19 cellular contexts compared by ENCODE assay signal in the genomic region with DNA sequence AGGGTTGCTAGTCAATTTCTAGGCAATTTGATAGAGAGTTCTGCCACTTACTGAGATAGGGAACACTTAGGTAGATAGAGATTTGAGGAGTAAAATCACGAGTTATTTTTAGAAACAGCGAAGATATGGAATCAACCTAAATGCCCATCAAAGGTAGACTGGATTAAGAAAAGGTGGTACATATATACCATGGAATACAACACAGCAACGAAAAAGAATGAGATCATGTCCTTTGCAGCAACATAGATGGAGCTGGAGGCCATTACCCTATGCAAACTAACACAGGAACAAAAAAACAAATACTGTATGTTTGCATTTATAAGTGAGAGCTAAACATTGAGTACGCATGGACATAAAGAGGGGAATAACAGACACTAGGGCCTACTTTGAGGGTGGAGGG. TPM values are rescaled to one million over a fixed set of nuclear protein-coding genes. Genes with fewer than 3 reads are reported as not detected.
DNase-seq lines count a peak whose midpoint lies in the region; ATAC-seq, FAIRE-seq and TF ChIP-seq lines count a peak whose summit lies in the region.
"Had no signal": no experiment of that assay in that cellular context is flagged by ENCODE, and none has a peak within 500 bp of the region (broad histone marks: within the 10 kb centered on the region; RNA-seq: fewer than 3 reads in every experiment).

No MANE protein-coding gene starts in this region.

- peaks cover 84% of the 10 kb centered on the region for H3K4me1 ChIP-seq in HepG2 (ENCODE audit: insufficient read depth, low read length)
- peaks cover 0 to 63% (median 17%) of the 10 kb centered on the region in 4 donors for H3K4me1 ChIP-seq in right lobe of liver
- peaks cover 8% of the 10 kb centered on the region for H3K4me1 ChIP-seq in IMR-90 (ENCODE audit: control insufficient read depth, insufficient read depth, low read length)
- peaks cover 35% of the 10 kb centered on the region for H3K4me1 ChIP-seq in endocrine pancreas (ENCODE audit: control insufficient read depth, insufficient read depth, low read length)
- H3K4me1 ChIP-seq: BE2C had no signal

- no peak overlapping the region for H3K27ac Mint-ChIP-seq in natural killer cell
- no peak overlapping the region for H3K27ac Mint-ChIP-seq in natural killer cell treated with Interleukin-12 subunit alpha and Interleukin-12 subunit beta and Interleukin-15 and Interleukin-18, amount 100 ng/mL, for 72 hours
- H3K27ac Mint-ChIP-seq: CD4-positive, CD25-positive, alpha-beta regulatory T cell; CD8-positive, alpha-beta memory T cell had no signal

- WGBS in HepG2 (ENCODE audit: low lambda C conversion rate) = 79% methylated on average over 4 of the region's 4 CpGs
- WGBS in right lobe of liver (ENCODE audit: insufficient coverage, low coverage, low lambda C conversion rate, missing lambda C conversion rate) = 83% methylated on average over 4 of the region's 4 CpGs
- no CpG with 5 or more reads among the region's 4 CpGs for WGBS in IMR-90 (ENCODE audit: extremely low coverage in 2 of 2, insufficient read length in 1 of 2), 2 experiments

- no peak overlapping the region for H3K14ac ChIP-seq in IMR-90 (replicated peaks; ENCODE audit: low read depth, low read length)

- TF ChIP-seq CTCF in HepG2 (CRISPR knock-in tag; IDR thresholded peaks at IDR 0.05) (no peak), right lobe of liver (IDR thresholded peaks at IDR 0.05) (no peak), IMR-90 (conservative IDR thresholded peaks at IDR 0.05; ENCODE audit: low read depth, low read length) (no peak), natural killer cell (IDR thresholded peaks at IDR 0.05) (no peak)

- H4K20me1 ChIP-seq in HepG2 (ENCODE audit: insufficient read depth, low read length) (peaks cover 94% of the 10 kb centered on the region), IMR-90 (ENCODE audit: insufficient read depth, low read length) (peaks cover 91% of the 10 kb centered on the region)

- peaks cover 6 to 36% of the 10 kb centered on the region in 2 experiments for H3K36me3 ChIP-seq in HepG2 (replicated peaks in 1 of 2; ENCODE audit: control insufficient read depth in 1 of 2, insufficient read depth in 2 of 2, low read length in 2 of 2)
- H3K36me3 ChIP-seq in right lobe of liver = no peaks in the 10 kb centered on the region
- H3K36me3 ChIP-seq in IMR-90 (ENCODE audit: control insufficient read depth, insufficient read depth, low read length) = peaks cover 16% of the 10 kb centered on the region
- H3K36me3 ChIP-seq in endocrine pancreas (ENCODE audit: control insufficient read depth, insufficient read depth, low read length) = no peaks in the 10 kb centered on the region
- H3K36me3 ChIP-seq: BE2C had no signal

- TF ChIP-seq RAD21 in HepG2 (CRISPR knock-in tag; IDR thresholded peaks at IDR 0.05) (no peak), IMR-90 (IDR thresholded peaks at IDR 0.05; ENCODE audit: low read length) (no peak)

- TF ChIP-seq POLR2A in HepG2 (IDR thresholded peaks at IDR 0.05; ENCODE audit: insufficient read depth in 1 of 2, low read depth in 2 of 2, low read length in 2 of 2) (no peak), right lobe of liver (IDR thresholded peaks at IDR 0.05) (no peak), IMR-90 (IDR thresholded peaks at IDR 0.05; ENCODE audit: low read depth, low read length) (no peak)

- BruUV-seq in HepG2 (replicated peaks; lab: Mats Ljungman, UMichigan) (no TSS peak), IMR-90 (replicated peaks; lab: Mats Ljungman, UMichigan) (no TSS peak)

- dilution Hi-C loops in IMR-90 (cut with HindIII; ENCODE audit: low sequenced_read_pairs, unreplicated experiment) = no loop called here

- H3K9ac ChIP-seq in HepG2 (ENCODE audit: insufficient read depth, low read depth, low read length) (no peak overlapping the region), IMR-90 (ENCODE audit: low read depth, low read length) (no peak overlapping the region), endocrine pancreas (ENCODE audit: control insufficient read depth, insufficient read depth, low read length) (no peak overlapping the region)

- H3K4me3 ChIP-seq in HepG2 (replicated peaks in 1 of 3; ENCODE audit: insufficient read depth in 1 of 3, low read depth in 2 of 3, low read length in 3 of 3) = no peak overlapping the region
- H3K4me3 ChIP-seq in right lobe of liver = no peak overlapping the region
- no peak overlapping the region for H3K4me3 ChIP-seq in IMR-90 (ENCODE audit: insufficient read depth, low read depth, low read length)
- peak overlapping the region; percentile 34 for H3K4me3 ChIP-seq in endocrine pancreas (ENCODE audit: control insufficient read depth, insufficient read depth, low read length)
- H3K4me3 ChIP-seq: GM12878 had no signal

- no peak overlapping the region for H3K4ac ChIP-seq in IMR-90 (ENCODE audit: low read depth, low read length)

- ATAC-seq in HepG2 = no peak
- ATAC-seq in right lobe of liver = no peak
- ATAC-seq in IMR-90 (ENCODE audit: low read depth) = no peak
- no peak for ATAC-seq in natural killer cell
- ATAC-seq in natural killer cell treated with Interleukin-12 subunit alpha and Interleukin-12 subunit beta and Interleukin-15 and Interleukin-18, amount 100 ng/mL, for 72 hours = no peak

- peaks cover 96% of the 10 kb centered on the region for H3K79me2 ChIP-seq in HepG2 (ENCODE audit: insufficient read depth, low read length)

- no peak overlapping the region for H4K8ac ChIP-seq in IMR-90 (ENCODE audit: low read depth in 2 of 2, low read length in 2 of 2)

- TF ChIP-seq EP300 in HepG2 (IDR thresholded peaks at IDR 0.05; ENCODE audit: low read depth in 2 of 2, low read length in 2 of 2) = no peak
- no peak for TF ChIP-seq EP300 in HepG2 (CRISPR knock-in tag; IDR thresholded peaks at IDR 0.05; ENCODE audit: borderline replicate concordance)

- CTCF ChIA-PET in HepG2 (lab: Yijun Ruan, JAX; ENCODE audit: low intra/inter-chr PET ratio, low total read pairs) (no interaction called here), IMR-90 (lab: Yijun Ruan, JAX) (no interaction called here)

- no peak for DNase-seq in HepG2 (ENCODE audit: low spot score)
- DNase-seq in right lobe of liver = no peak
- DNase-seq in IMR-90 = no peak
- no peak for DNase-seq in natural killer cell
- no peak for DNase-seq in natural killer cell treated with Interleukin-12 subunit alpha and Interleukin-12 subunit beta and Interleukin-15 and Interleukin-18, amount 100 ng/mL, for 72 hours (ENCODE audit: low spot score)
- DNase-seq in NCI-H187 treated with DMSO at 0.1 percent for 48 hours (lab: John Stamatoyannopoulos, UW) = no peak
- DNase-seq: BE2C; C1 segment of cervical spinal cord; CD4-positive, CD25-positive, alpha-beta regulatory T cell; CD8-positive, alpha-beta memory T cell; COR-L47; DMS 273 treated with DMSO at 0.1 percent for 48 hours; DMS53; DND-41; EL; HCEC 1CT had no signal

- peaks cover 0 to 36% of the 10 kb centered on the region in 2 experiments; a peak in 2 of 4 replicates for H3K79me1 ChIP-seq in IMR-90 (ENCODE audit: low read depth in 1 of 2, low read length in 2 of 2)

- intact Hi-C loops in HepG2 (cut with micrococcal nuclease; ENCODE audit: unreplicated experiment) = no loop called here
- intact Hi-C loops in right lobe of liver (cut with DNase I) = no loop called here
- intact Hi-C loops in IMR-90 (cut with micrococcal nuclease) = loop anchor here (10.0 kb wide), 1 partner anchor 713 kb away; a partner anchor contains a TSS
- intact Hi-C loops in natural killer cell (cut with micrococcal nuclease) = no loop called here

- H3K9me3 ChIP-seq in HepG2 (ENCODE audit: low read length) (no peaks in the 10 kb centered on the region), right lobe of liver (no peaks in the 10 kb centered on the region), IMR-90 (ENCODE audit: control insufficient read depth, insufficient read depth, low read length) (no peaks in the 10 kb centered on the region), endocrine pancreas (ENCODE audit: control insufficient read depth, low read length) (no peaks in the 10 kb centered on the region)
- H3K9me3 ChIP-seq: BE2C had no signal

- no peak overlapping the region for H2AK9ac ChIP-seq in IMR-90 (replicated peaks; ENCODE audit: low read depth, low read length, poor library complexity)

- FAIRE-seq in HepG2 (lab: Jason Lieb, UNC) = no peak
- FAIRE-seq: GM12878, HTR-8/SVneo had no signal

- H3K4me2 ChIP-seq in HepG2 (ENCODE audit: low read depth, low read length) (peak overlapping the region; percentile 36; the same call in 1 of the 2 replicates), IMR-90 (ENCODE audit: low read depth, low read length) (peak overlapping the region; percentile 64; the same call in 1 of the 2 replicates)

- no peaks in the 10 kb centered on the region for H3K9me3 Mint-ChIP-seq in natural killer cell
- H3K9me3 Mint-ChIP-seq in natural killer cell treated with Interleukin-12 subunit alpha and Interleukin-12 subunit beta and Interleukin-15 and Interleukin-18, amount 100 ng/mL, for 72 hours = no peaks in the 10 kb centered on the region
- H3K9me3 Mint-ChIP-seq: CD4-positive, CD25-positive, alpha-beta regulatory T cell; CD8-positive, alpha-beta memory T cell had no signal

- H3K36me3 Mint-ChIP-seq in natural killer cell = no peaks in the 10 kb centered on the region
- H3K36me3 Mint-ChIP-seq in natural killer cell treated with Interleukin-12 subunit alpha and Interleukin-12 subunit beta and Interleukin-15 and Interleukin-18, amount 100 ng/mL, for 72 hours = peaks cover 11% of the 10 kb centered on the region
- H3K36me3 Mint-ChIP-seq: CD4-positive, CD25-positive, alpha-beta regulatory T cell had no signal

- H3K18ac ChIP-seq in IMR-90 (ENCODE audit: low read depth, low read length) = no peak overlapping the region

- no peak overlapping the region for H2BK20ac ChIP-seq in IMR-90 (ENCODE audit: low read depth, low read length)

- no peak overlapping the region for H2AFZ ChIP-seq in HepG2 (ENCODE audit: low read length)
- no peak overlapping the region for H2AFZ ChIP-seq in IMR-90 (replicated peaks; ENCODE audit: low read length, poor library complexity)

- H3K27me3 ChIP-seq in HepG2 (ENCODE audit: control insufficient read depth in 1 of 2, insufficient read depth in 2 of 2, low read length in 2 of 2) = no peaks in the 10 kb centered on the region
- no peaks in the 10 kb centered on the region for H3K27me3 ChIP-seq in right lobe of liver
- no peaks in the 10 kb centered on the region for H3K27me3 ChIP-seq in IMR-90 (ENCODE audit: control insufficient read depth, insufficient read depth, low read length)
- H3K27me3 ChIP-seq in endocrine pancreas (ENCODE audit: control insufficient read depth, insufficient read depth, low read length) = no peaks in the 10 kb centered on the region
- H3K27me3 ChIP-seq: BE2C had no signal

- H4K5ac ChIP-seq in IMR-90 (ENCODE audit: low read depth, low read length) = peak overlapping the region; percentile 11; the same call in 1 of the 2 replicates

- H2BK120ac ChIP-seq in IMR-90 (ENCODE audit: low read depth, low read length) = no peak overlapping the region

- H3K27me3 Mint-ChIP-seq in natural killer cell (ENCODE audit: low read depth in 2 of 2) = no peaks in the 10 kb centered on the region
- H3K27me3 Mint-ChIP-seq in natural killer cell treated with Interleukin-12 subunit alpha and Interleukin-12 subunit beta and Interleukin-15 and Interleukin-18, amount 100 ng/mL, for 72 hours = no peaks in the 10 kb centered on the region
- H3K27me3 Mint-ChIP-seq: CD4-positive, CD25-positive, alpha-beta regulatory T cell; CD8-positive, alpha-beta memory T cell had no signal

- H3K4me3 Mint-ChIP-seq in natural killer cell = no peak overlapping the region
- no peak overlapping the region for H3K4me3 Mint-ChIP-seq in natural killer cell treated with Interleukin-12 subunit alpha and Interleukin-12 subunit beta and Interleukin-15 and Interleukin-18, amount 100 ng/mL, for 72 hours
- H3K4me3 Mint-ChIP-seq: CD4-positive, CD25-positive, alpha-beta regulatory T cell had no signal

- no peak overlapping the region for H2AK5ac ChIP-seq in IMR-90 (ENCODE audit: low read depth, low read length)

- in situ Hi-C loops in HepG2 (cut with HindIII; ENCODE audit: extremely low pct_ligation_motif_present, low pct_unique_long_range_greater_than_20kb) = no loop called here
- in situ Hi-C loops in IMR-90 (cut with MboI; ENCODE audit: low sequenced_read_pairs) = no loop called here

- no peak overlapping the region for H2BK15ac ChIP-seq in IMR-90 (ENCODE audit: low read depth, low read length)

- H3K9me1 ChIP-seq in IMR-90 (ENCODE audit: insufficient read depth, low read length) = no peaks in the 10 kb centered on the region

- no peak overlapping the region for H4K91ac ChIP-seq in IMR-90 (ENCODE audit: insufficient read depth, low read depth, low read length)

- H3K4me1 Mint-ChIP-seq in natural killer cell = no peaks in the 10 kb centered on the region
- peaks cover 32 to 37% of the 10 kb centered on the region in 2 donors for H3K4me1 Mint-ChIP-seq in natural killer cell treated with Interleukin-12 subunit alpha and Interleukin-12 subunit beta and Interleukin-15 and Interleukin-18, amount 100 ng/mL, for 72 hours (ENCODE audit: low read depth in 2 of 2)

- H3K23ac ChIP-seq in IMR-90 (ENCODE audit: low read depth, low read length) = no peak overlapping the region

- H3K27ac ChIP-seq in HepG2 (ENCODE audit: extremely low read length, insufficient read depth, low read length) = no peak overlapping the region
- no peak overlapping the region for H3K27ac ChIP-seq in right lobe of liver
- H3K27ac ChIP-seq in IMR-90 (ENCODE audit: insufficient read depth, low read length) = no peak overlapping the region

- POLR2A ChIA-PET in HepG2 (lab: Yijun Ruan, JAX) = no interaction called here
- POLR2A ChIA-PET in IMR-90 (lab: Charles Lee; ENCODE audit: unreplicated experiment) = no interaction called here

- H3K56ac ChIP-seq in IMR-90 (ENCODE audit: extremely low read depth, insufficient read depth, low read length) = no peak overlapping the region

- no peak overlapping the region for H2BK5ac ChIP-seq in IMR-90 (ENCODE audit: low read depth, low read length, poor library complexity, severe bottlenecking)

RNA-seq across cellular contexts. Expression of a gene that starts 9.7 kb away (rescaled TPM):
- total RNA-seq in HepG2 (2016; rRNA removed; fragmentation: Illumina TruSeq; extraction: Trizol) (64.5 and 78.9 TPM in 2 replicates), right lobe of liver (10 to 100 TPM; 74.3 to 96.4 (median 84.5) TPM), IMR-90 (2012; rRNA removed) (92.5 and 137 TPM in 2 replicates), natural killer cell (10 to 100 TPM; 52.8 to 78.2 (median 69.4) TPM)
- 19.2 and 20.4 TPM in 2 replicates for total RNA-seq in HepG2 (2016; cell fraction: cytosol; rRNA removed; fragmentation: Illumina TruSeq; extraction: Trizol; ENCODE audit: low read depth)
- total RNA-seq in HepG2 (2016; cell fraction: insoluble cytoplasmic fraction; rRNA removed; fragmentation: Illumina TruSeq; extraction: Trizol) = 69.3 and 74.8 TPM in 2 replicates
- 73.2 and 75.4 TPM in 2 replicates for total RNA-seq in HepG2 (2016; cell fraction: membrane; rRNA removed; fragmentation: Illumina TruSeq; extraction: Trizol)
- 121 and 123 TPM in 2 replicates for total RNA-seq in HepG2 (2016; cell fraction: nucleus; rRNA removed; fragmentation: Illumina TruSeq; extraction: Trizol)
- polyA plus RNA-seq in HepG2 (2011; rRNA removed) (75.7 and 97.1 TPM in 2 replicates), IMR-90 (2012; rRNA removed) (52.4 and 61.4 TPM in 2 replicates)
- 40.8 and 54.3 TPM in 2 replicates for polyA plus RNA-seq in HepG2 (2011; cell fraction: cytosol; rRNA removed)
- 68.9 and 74.9 TPM in 2 replicates for polyA plus RNA-seq in HepG2 (2011; cell fraction: nucleus; rRNA removed)
- 87.7 and 101 TPM in 2 replicates for polyA plus RNA-seq in HepG2 (2012)
- polyA plus RNA-seq in HepG2 (2016; cell fraction: cytosol; fragmentation: Illumina TruSeq; extraction: Trizol; ENCODE audit: low read depth) = 13.4 and 15.1 TPM in 2 replicates
- 81.1 and 83.2 TPM in 2 replicates for polyA plus RNA-seq in HepG2 (2016; cell fraction: insoluble cytoplasmic fraction; fragmentation: Illumina TruSeq; extraction: Trizol; ENCODE audit: low read depth)
- polyA plus RNA-seq in HepG2 (2016; cell fraction: membrane; fragmentation: Illumina TruSeq; extraction: Trizol; ENCODE audit: low read depth) = 49.0 and 50.1 TPM in 2 replicates
- polyA plus RNA-seq in HepG2 (2016; cell fraction: nucleus; fragmentation: Illumina TruSeq; extraction: Trizol; ENCODE audit: insufficient read depth, low read depth) = 115 and 124 TPM in 2 replicates
- polyA minus RNA-seq in HepG2 (2011; rRNA and poly(A)+ RNA removed; ENCODE audit: low replicate concordance) = 37.6 and 93.4 TPM in 2 replicates
- polyA minus RNA-seq in HepG2 (2011; cell fraction: cytosol; rRNA and poly(A)+ RNA removed) = 82.9 and 96.7 TPM in 2 replicates
- 685 and 799 TPM in 2 replicates for polyA minus RNA-seq in HepG2 (2011; cell fraction: nucleus; rRNA and poly(A)+ RNA removed)
- polyA plus RNA-seq in IMR-90 (2012; cell fraction: cytosol; rRNA removed) = 16.4 and 21.9 TPM in 2 replicates
- polyA plus RNA-seq in IMR-90 (2012; cell fraction: nucleus; rRNA removed; ENCODE audit: low replicate concordance) = 23.4 and 161 TPM in 2 replicates
- 100 to 1,000 TPM; 110 to 200 TPM for total RNA-seq in natural killer cell treated with Interleukin-12 subunit alpha and Interleukin-12 subunit beta and Interleukin-15 and Interleukin-18, amount 100 ng/mL, for 72 hours
